18 cellular contexts compared by ENCODE assay signal in genomic region chr15:35986072-35986666, GRCh38.
DNase-seq lines count a peak whose midpoint lies in the region; ATAC-seq and TF ChIP-seq lines count a peak whose summit lies in the region.
"Had no signal": no experiment of that assay in that cellular context is flagged by ENCODE, and none has a peak within 500 bp of the region (broad histone marks: within the 10 kb centered on the region; RNA-seq: fewer than 3 reads in every experiment).

No MANE protein-coding gene starts in this region.

- no peak overlapping the region for H3K4ac ChIP-seq in IMR-90 (ENCODE audit: low read depth, low read length)

- TF ChIP-seq EP300 in sigmoid colon (IDR thresholded peaks at IDR 0.05) = no peak

- no peak overlapping the region for H2BK20ac ChIP-seq in IMR-90 (ENCODE audit: low read depth, low read length)

- no peak overlapping the region for H4K5ac ChIP-seq in IMR-90 (ENCODE audit: low read depth, low read length)

- TF ChIP-seq POLR2A in IMR-90 (IDR thresholded peaks at IDR 0.05; ENCODE audit: low read depth, low read length) = no peak
- TF ChIP-seq POLR2A in sigmoid colon (IDR thresholded peaks at IDR 0.05) = no peak

- no peak overlapping the region for H2BK5ac ChIP-seq in IMR-90 (ENCODE audit: low read depth, low read length, poor library complexity, severe bottlenecking)

- no peak overlapping the region for H3K4me3 Mint-ChIP-seq in brain
- H3K4me3 Mint-ChIP-seq: CD8-positive, alpha-beta memory T cell; memory B cell; neural crest cell had no signal

- TF ChIP-seq RAD21 in IMR-90 (IDR thresholded peaks at IDR 0.05; ENCODE audit: low read length) = no peak

- in situ Hi-C loops in IMR-90 (cut with MboI; ENCODE audit: low sequenced_read_pairs) = no loop called here

- H3K56ac ChIP-seq in IMR-90 (ENCODE audit: extremely low read depth, insufficient read depth, low read length) = no peak overlapping the region

- no peak overlapping the region for H2AK9ac ChIP-seq in IMR-90 (replicated peaks; ENCODE audit: low read depth, low read length, poor library complexity)

- no peaks in the 10 kb centered on the region for H3K4me1 ChIP-seq in IMR-90 (ENCODE audit: control insufficient read depth, insufficient read depth, low read length)
- H3K4me1 ChIP-seq in sigmoid colon = peaks cover 0 to 32% (median 20%) of the 10 kb centered on the region in 4 donors

- no peaks in the 10 kb centered on the region for H3K36me3 Mint-ChIP-seq in brain
- H3K36me3 Mint-ChIP-seq: CD8-positive, alpha-beta memory T cell; memory B cell had no signal

- no peak overlapping the region for H3K18ac ChIP-seq in IMR-90 (ENCODE audit: low read depth, low read length)

- dilution Hi-C loops in IMR-90 (cut with HindIII; ENCODE audit: low sequenced_read_pairs, unreplicated experiment) = no loop called here

- no peaks in the 10 kb centered on the region for H4K20me1 ChIP-seq in IMR-90 (ENCODE audit: insufficient read depth, low read length)

- H3K9me3 ChIP-seq in IMR-90 (ENCODE audit: control insufficient read depth, insufficient read depth, low read length) (no peaks in the 10 kb centered on the region), sigmoid colon (no peaks in the 10 kb centered on the region)

- H3K4me2 ChIP-seq in IMR-90 (ENCODE audit: low read depth, low read length) = no peak overlapping the region

- peaks cover 29% of the 10 kb centered on the region for H3K4me1 Mint-ChIP-seq in brain
- H3K4me1 Mint-ChIP-seq: CD8-positive, alpha-beta memory T cell; memory B cell; neural crest cell had no signal

- H3K23ac ChIP-seq in IMR-90 (ENCODE audit: low read depth, low read length) = no peak overlapping the region

- H3K9me1 ChIP-seq in IMR-90 (ENCODE audit: insufficient read depth, low read length) = no peaks in the 10 kb centered on the region

- H3K36me3 ChIP-seq in IMR-90 (ENCODE audit: control insufficient read depth, insufficient read depth, low read length) (no peaks in the 10 kb centered on the region), sigmoid colon (no peaks in the 10 kb centered on the region)

- WGBS in IMR-90 (ENCODE audit: extremely low coverage in 2 of 2, insufficient read length in 1 of 2), 2 experiments = no CpG with 5 or more reads among the region's 6 CpGs
- WGBS in sigmoid colon, 2 donors = 49 to 64% methylated on average over 6 of the region's 6 CpGs

- POLR2A ChIA-PET in IMR-90 (lab: Charles Lee; ENCODE audit: unreplicated experiment) = no interaction called here

- no peak overlapping the region for H2AK5ac ChIP-seq in IMR-90 (ENCODE audit: low read depth, low read length)

- H2BK15ac ChIP-seq in IMR-90 (ENCODE audit: low read depth, low read length) = no peak overlapping the region; the same call in 2 of the 3 replicates

- DNase-seq in IMR-90 (peak; percentile 4), left ventricle myocardium superior (peak; percentile 76), sigmoid colon (peak; percentile 55), A172 (ENCODE audit: low spot score) (no peak)
- DNase-seq in stimulated activated CD8-positive, alpha-beta memory T cell treated with anti-CD3 and anti-CD28 coated beads, Interleukin-4, amount 100 ng/mL, for 48 hours = no peak
- DNase-seq: activated CD4-positive, alpha-beta T cell treated with anti-CD3 and anti-CD28 coated beads for 1 hour; activated effector memory CD4-positive, alpha-beta T cell treated with Interleukin-2 at 50 U/mL for 16 hours; CD8-positive, alpha-beta memory T cell; cerebellar nuclear complex; MM.1S; NCI-H1694 treated with DMSO at 0.1 percent for 48 hours; NCI-H345; stimulated activated CD4-positive, alpha-beta T cell treated with anti-CD3 and anti-CD28 coated beads, Interleukin-1b, Interleukin-23, amount 100 ng/mL, for 48 hours had no signal

- no peak overlapping the region for H4K8ac ChIP-seq in IMR-90 (ENCODE audit: low read depth in 2 of 2, low read length in 2 of 2)

- ATAC-seq in IMR-90 (ENCODE audit: low read depth) (no peak), left ventricle myocardium superior (peak; percentile 96), HG02973 (IDR thresholded peaks at IDR 0.05; ENCODE audit: unreplicated experiment) (no peak), HG02571 (IDR thresholded peaks at IDR 0.05; ENCODE audit: unreplicated experiment) (no peak)

- TF ChIP-seq CTCF in IMR-90 (conservative IDR thresholded peaks at IDR 0.05; ENCODE audit: low read depth, low read length) = no peak
- no peak for TF ChIP-seq CTCF in brain (conservative IDR thresholded peaks at IDR 0.05)
- TF ChIP-seq CTCF in sigmoid colon (IDR thresholded peaks at IDR 0.05) = no peak

- no peak overlapping the region for H4K91ac ChIP-seq in IMR-90 (ENCODE audit: insufficient read depth, low read depth, low read length)

- H2BK120ac ChIP-seq in IMR-90 (ENCODE audit: low read depth, low read length) = no peak overlapping the region

- H3K27me3 Mint-ChIP-seq in brain = peaks cover 4% of the 10 kb centered on the region
- H3K27me3 Mint-ChIP-seq: CD8-positive, alpha-beta memory T cell had no signal

- H2AFZ ChIP-seq in IMR-90 (replicated peaks; ENCODE audit: low read length, poor library complexity) = no peak overlapping the region

- H3K27me3 ChIP-seq in IMR-90 (ENCODE audit: control insufficient read depth, insufficient read depth, low read length) (no peaks in the 10 kb centered on the region), sigmoid colon (no peaks in the 10 kb centered on the region)

- H3K14ac ChIP-seq in IMR-90 (replicated peaks; ENCODE audit: low read depth, low read length) = no peak overlapping the region

- H3K9me3 Mint-ChIP-seq in brain = no peaks in the 10 kb centered on the region
- H3K9me3 Mint-ChIP-seq: neural crest cell had no signal

- no peak overlapping the region for H3K27ac ChIP-seq in IMR-90 (ENCODE audit: insufficient read depth, low read length)
- H3K27ac ChIP-seq in sigmoid colon = peak overlapping the region in 1 of 4 donors; percentile 34

- H3K79me1 ChIP-seq in IMR-90 (ENCODE audit: low read depth in 1 of 2, low read length in 2 of 2) = no peaks in the 10 kb centered on the region

- H3K4me3 ChIP-seq in IMR-90 (ENCODE audit: insufficient read depth, low read depth, low read length) (no peak overlapping the region), sigmoid colon (no peak overlapping the region)

- H3K9ac ChIP-seq in IMR-90 (ENCODE audit: low read depth, low read length) = no peak overlapping the region

- no TSS peak for BruUV-seq in IMR-90 (replicated peaks; lab: Mats Ljungman, UMichigan)

- intact Hi-C loops in IMR-90 (cut with micrococcal nuclease) (no loop called here), left ventricle myocardium superior (cut with micrococcal nuclease) (no loop called here), sigmoid colon (cut with DNase I) (no loop called here)

- CTCF ChIA-PET in IMR-90 (lab: Yijun Ruan, JAX) = interaction anchor here (0.6 kb wide), 1 partner anchor 545 kb away, joined by 3 read pairs; no protein-coding TSS in a partner anchor

- peak overlapping the region in 3 of 5 experiments; percentile 49 to 79 (median 55) for H3K27ac Mint-ChIP-seq in brain
- H3K27ac Mint-ChIP-seq: CD8-positive, alpha-beta memory T cell; memory B cell had no signal

TF ChIP-seq in IMR-90, 13 proteins besides CTCF, POLR2A, EP300 and RAD21:
- TF ChIP-seq CEBPB (IDR thresholded peaks at IDR 0.05; ENCODE audit: low read depth, low read length) (no peak), BHLHE40 (IDR thresholded peaks at IDR 0.05; ENCODE audit: low read depth, low read length) (no peak)

Comparison
In these comparisons a context has a peak if more than half of its experiments do, and no peak if none do; other contexts are left out.
1. DNase-seq: peak in IMR-90 (single experiment), left ventricle myocardium superior (single experiment) and sigmoid colon (single experiment); none in stimulated activated CD8-positive, alpha-beta memory T cell treated with anti-CD3 and anti-CD28 coated beads, Interleukin-4, amount 100 ng/mL, for 48 hours (single experiment) and A172 (single experiment).